Comparison of ENCODE assay signal across 25 cellular contexts in genomic region chr15:66982816-66983215, GRCh38.
"Had no signal": no experiment of that assay in that cellular context is flagged by ENCODE, and none has a peak within 500 bp of the region (broad histone marks: within the 10 kb centered on the region; RNA-seq: fewer than 3 reads in every experiment).

No MANE protein-coding gene starts in this region.

- H3K9me3 ChIP-seq: esophagus squamous epithelium, gastroesophageal sphincter, heart left ventricle, mucosa of descending colon, prostate gland, right atrium auricular region, suprapubic skin, transverse colon, upper lobe of right lung, uterus had no signal

- H3K4me1 ChIP-seq: esophagus squamous epithelium, gastroesophageal sphincter, neural progenitor cell, prostate gland, right atrium auricular region, suprapubic skin, transverse colon, upper lobe of right lung, uterus had no signal

- H3K9ac ChIP-seq: neural progenitor cell had no signal

- DNase-seq: dorsolateral prefrontal cortex; effector CD4-positive, alpha-beta T cell; esophagus squamous epithelium; heart left ventricle; mesenchymal stem cell; mucosa of descending colon; naive thymus-derived CD4-positive, alpha-beta T cell; stimulated activated CD4-positive, alpha-beta T cell treated with anti-CD3 and anti-CD28 coated beads, Interleukin-12 subunit alpha, Interleukin-12 subunit beta, amount 100 ng/mL, for 4 hours; stimulated activated CD4-positive, alpha-beta T cell treated with anti-CD3 and anti-CD28 coated beads, Interleukin-1b, Interleukin-23, amount 100 ng/mL, for 48 hours; stimulated activated CD4-positive, alpha-beta T cell treated with anti-CD3 and anti-CD28 coated beads, Interleukin-4, amount 100 ng/mL, for 1 hour; stimulated activated CD8-positive, alpha-beta memory T cell treated with anti-CD3 and anti-CD28 coated beads, Interleukin-4, amount 100 ng/mL, for 48 hours; stimulated activated naive CD4-positive, alpha-beta T cell; stimulated activated naive CD8-positive, alpha-beta T cell treated with anti-CD3 and anti-CD28 coated beads, Interleukin-15, amount 100 ng/mL, for 72 hours; transverse colon; upper lobe of right lung; uterus had no signal

- H3K27ac Mint-ChIP-seq: mesothelial cell of epicardium; naive thymus-derived CD4-positive, alpha-beta T cell; nephron; neural progenitor cell; stimulated activated naive CD8-positive, alpha-beta T cell treated with anti-CD3 and anti-CD28 coated beads, Interleukin-15, amount 100 ng/mL, for 72 hours had no signal

- H3K79me2 ChIP-seq: hepatocyte had no signal

- H3K36me3 ChIP-seq: esophagus squamous epithelium, gastroesophageal sphincter, heart left ventricle, neural progenitor cell, prostate gland, right atrium auricular region, suprapubic skin, transverse colon, upper lobe of right lung, uterus had no signal

- H3K27ac ChIP-seq: dorsolateral prefrontal cortex, esophagus squamous epithelium, gastroesophageal sphincter, heart left ventricle, hepatocyte, neural progenitor cell, prostate gland, right atrium auricular region, suprapubic skin, transverse colon, upper lobe of right lung, uterus had no signal

- H3K4me2 ChIP-seq: hepatocyte, neural progenitor cell, smooth muscle cell had no signal

- H2AFZ ChIP-seq: hepatocyte, neural progenitor cell had no signal

- H3K4me1 Mint-ChIP-seq: mesothelial cell of epicardium; naive thymus-derived CD4-positive, alpha-beta T cell; neural progenitor cell; stimulated activated naive CD8-positive, alpha-beta T cell treated with anti-CD3 and anti-CD28 coated beads, Interleukin-15, amount 100 ng/mL, for 72 hours had no signal

- H3K9me3 Mint-ChIP-seq: nephron; neural progenitor cell; stimulated activated naive CD8-positive, alpha-beta T cell treated with anti-CD3 and anti-CD28 coated beads, Interleukin-15, amount 100 ng/mL, for 72 hours had no signal

- H3K27me3 ChIP-seq: esophagus squamous epithelium, gastroesophageal sphincter, heart left ventricle, hepatocyte, neural progenitor cell, right atrium auricular region, transverse colon, upper lobe of right lung, uterus had no signal

- H3K4me3 ChIP-seq: dorsolateral prefrontal cortex, esophagus squamous epithelium, gastroesophageal sphincter, heart left ventricle, hepatocyte, mucosa of descending colon, neural progenitor cell, prostate gland, right atrium auricular region, smooth muscle cell, suprapubic skin, transverse colon, upper lobe of right lung, uterus had no signal

- H3K4me3 Mint-ChIP-seq: mesothelial cell of epicardium; naive thymus-derived CD4-positive, alpha-beta T cell; nephron; neural progenitor cell; stimulated activated naive CD8-positive, alpha-beta T cell treated with anti-CD3 and anti-CD28 coated beads, Interleukin-15, amount 100 ng/mL, for 72 hours had no signal

- H3K36me3 Mint-ChIP-seq: mesothelial cell of epicardium, neural progenitor cell had no signal
